31 cellular contexts compared by ENCODE assay signal in the genomic region with DNA sequence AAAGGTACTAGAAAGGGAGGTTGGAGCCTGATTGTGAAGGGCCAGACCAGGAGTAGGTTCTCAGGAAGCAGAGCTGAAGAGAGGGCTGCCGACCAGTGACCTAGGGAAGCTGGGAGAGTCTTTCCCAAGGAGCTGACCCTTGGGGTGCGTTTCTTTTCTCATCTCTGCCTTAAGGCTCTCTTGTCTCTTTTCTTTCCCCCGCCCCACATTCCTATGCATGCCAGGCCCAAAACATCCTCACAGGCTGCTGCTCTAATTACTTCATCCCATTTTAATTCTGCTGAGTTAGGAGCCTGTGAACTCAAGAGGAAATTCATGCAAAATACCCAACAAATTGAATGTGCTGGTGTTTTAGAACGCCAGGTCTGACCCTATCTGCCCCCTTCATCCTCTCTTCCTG.
"Had no signal": no experiment of that assay in that cellular context is flagged by ENCODE, and none has a peak within 500 bp of the region (broad histone marks: within the 10 kb centered on the region; RNA-seq: fewer than 3 reads in every experiment).

No MANE protein-coding gene starts in this region.

- H3K36me3 ChIP-seq: ascending aorta, Peyer's patch, SJCRH30 had no signal

- H3K27me3 ChIP-seq: ascending aorta, body of pancreas, Peyer's patch, SJCRH30 had no signal

- H3K4me3 ChIP-seq: ascending aorta, body of pancreas, Peyer's patch, SJCRH30 had no signal

- H3K27ac Mint-ChIP-seq: activated B cell treated with CpG ODN at 0.5 μM for 24 hours; activated CD4-positive, alpha-beta memory T cell treated with anti-CD3 and anti-CD28 coated beads for 36 hours; activated CD4-positive, alpha-beta T cell treated with anti-CD3 and anti-CD28 coated beads, Interleukin-2, amount 10 ng/mL, durations not matched to agents 7 days and 5 days; activated naive CD8-positive, alpha-beta T cell treated with anti-CD3 and anti-CD28 coated beads, Interleukin-2, amount 50 U/mL, for 24 hours had no signal

- ATAC-seq: activated naive CD4-positive, alpha-beta T cell treated with anti-CD3 and anti-CD28 coated beads, Interleukin-2, amount 50 U/mL, for 72 hours; activated naive CD8-positive, alpha-beta T cell treated with anti-CD3 and anti-CD28 coated beads, Interleukin-2, amount 50 U/mL, for 24 hours; activated T-cell treated with anti-CD3 and anti-CD28 coated beads, Interleukin-2, amount 50 U/mL, for 4 hours; body of pancreas had no signal

- H3K4me1 Mint-ChIP-seq: activated B cell treated with CpG ODN at 0.5 μM for 24 hours; activated CD4-positive, alpha-beta T cell treated with anti-CD3 and anti-CD28 coated beads, Interleukin-2, amount 10 ng/mL, durations not matched to agents 7 days and 5 days; activated naive CD8-positive, alpha-beta T cell treated with anti-CD3 and anti-CD28 coated beads, Interleukin-2, amount 50 U/mL, for 24 hours; central memory CD8-positive, alpha-beta T cell had no signal

- DNase-seq: activated B cell treated with CpG ODN at 0.5 μM for 24 hours; activated CD4-positive, alpha-beta memory T cell treated with anti-CD3 and anti-CD28 coated beads for 36 hours; activated CD4-positive, alpha-beta T cell treated with anti-CD3 and anti-CD28 coated beads, Interleukin-2, amount 10 ng/mL, durations not matched to agents 7 days and 5 days; activated CD8-positive, alpha-beta memory T cell treated with anti-CD3 and anti-CD28 coated beads for 24 hours; activated effector memory CD4-positive, alpha-beta T cell treated with anti-CD3 and anti-CD28 coated beads, Interleukin-2, amount 50 U/mL, for 16 hours; activated naive CD4-positive, alpha-beta T cell treated with Interleukin-2 at 50 U/mL for 16 hours; activated naive CD8-positive, alpha-beta T cell treated with anti-CD3 and anti-CD28 coated beads, Interleukin-2, amount 50 U/mL, for 24 hours; activated T-cell treated with anti-CD3 and anti-CD28 coated beads, Interleukin-2, amount 50 U/mL, for 4 hours; amniotic stem cell; body of pancreas; KG1; NCI-H1092; NCI-H1417 treated with DMSO at 0.1 percent for 48 hours; NCI-H1694; NCI-H2029; NCI-H2107; NCI-H2171 treated with DMSO at 0.1 percent for 48 hours; NCI-H226; NCI-H510A treated with DMSO at 0.1 percent for 48 hours; NCI-H69; NK-92 treated with Interleukin-12 subunit alpha and Interleukin-12 subunit beta, amount 100 ng/mL, for 24 hours; Peyer's patch; Right ventricle myocardium superior; SJCRH30; SK-N-SH; SW 1271 had no signal

- H3K4me3 Mint-ChIP-seq: activated B cell treated with CpG ODN at 0.5 μM for 24 hours; activated CD4-positive, alpha-beta memory T cell treated with anti-CD3 and anti-CD28 coated beads for 36 hours; activated CD4-positive, alpha-beta T cell treated with anti-CD3 and anti-CD28 coated beads, Interleukin-2, amount 10 ng/mL, durations not matched to agents 7 days and 5 days; activated naive CD8-positive, alpha-beta T cell treated with anti-CD3 and anti-CD28 coated beads, Interleukin-2, amount 50 U/mL, for 24 hours; activated T-cell treated with anti-CD3 and anti-CD28 coated beads, Interleukin-2, amount 50 U/mL, for 4 hours; central memory CD8-positive, alpha-beta T cell had no signal

- H3K4me1 ChIP-seq: ascending aorta, body of pancreas, Peyer's patch, SJCRH30 had no signal

- H3K9me3 ChIP-seq: ascending aorta, body of pancreas, Peyer's patch, SJCRH30, SK-N-SH had no signal

- H3K4me2 ChIP-seq: SK-N-SH had no signal

- H3K9me3 Mint-ChIP-seq: activated B cell treated with CpG ODN at 0.5 μM for 24 hours; activated CD4-positive, alpha-beta memory T cell treated with anti-CD3 and anti-CD28 coated beads for 36 hours; activated CD4-positive, alpha-beta T cell treated with anti-CD3 and anti-CD28 coated beads, Interleukin-2, amount 10 ng/mL, durations not matched to agents 7 days and 5 days; activated naive CD4-positive, alpha-beta T cell treated with anti-CD3 and anti-CD28 coated beads, Interleukin-2, amount 50 U/mL, for 72 hours; activated naive CD8-positive, alpha-beta T cell treated with anti-CD3 and anti-CD28 coated beads, Interleukin-2, amount 50 U/mL, for 24 hours; activated T-cell treated with anti-CD3 and anti-CD28 coated beads, Interleukin-2, amount 50 U/mL, for 4 hours; central memory CD8-positive, alpha-beta T cell had no signal

- FAIRE-seq: bronchial epithelial cell had no signal

- H3K36me3 Mint-ChIP-seq: activated CD4-positive, alpha-beta memory T cell treated with anti-CD3 and anti-CD28 coated beads for 36 hours; activated naive CD4-positive, alpha-beta T cell treated with anti-CD3 and anti-CD28 coated beads, Interleukin-2, amount 50 U/mL, for 72 hours had no signal

- H3K27ac ChIP-seq: ascending aorta, body of pancreas, Peyer's patch, RWPE1, SJCRH30 had no signal

- H3K9ac ChIP-seq: SK-N-SH had no signal
